In the genomic region with DNA sequence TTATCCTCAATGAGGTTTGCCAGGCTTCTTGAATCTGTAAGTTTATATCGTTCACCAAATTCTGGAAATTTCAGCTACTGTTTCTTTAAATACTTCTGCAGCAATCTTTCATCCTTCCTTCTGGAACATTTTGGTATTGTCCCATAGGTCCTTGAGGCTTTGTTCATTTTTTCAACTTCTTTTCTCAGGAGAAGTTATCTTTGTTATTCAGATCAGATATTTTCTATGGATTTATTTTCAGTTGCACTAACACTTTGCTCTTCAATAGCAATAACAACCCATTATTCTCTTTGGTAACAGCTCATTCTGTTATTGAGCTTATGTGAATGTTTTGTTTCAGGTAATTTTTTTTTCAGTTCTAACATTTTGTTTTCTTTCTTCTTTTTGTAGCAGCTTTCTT, we compare ENCODE assay signal across 21 cellular contexts.
"Had no signal": no experiment of that assay in that cellular context is flagged by ENCODE, and none has a peak within 500 bp of the region (broad histone marks: within the 10 kb centered on the region; RNA-seq: fewer than 3 reads in every experiment).

No MANE protein-coding gene starts in this region.

- DNase-seq: Kasumi-1, KG1, MM.1S, NCI-H1092 treated with DMSO at 0.1 percent for 48 hours, NCI-H1436, NCI-H187, NCI-H2029, NCI-H2081 treated with DMSO at 0.1 percent for 48 hours, NCI-H2171, NCI-H226, NCI-H446, NCI-H510A, NCI-H524 treated with DMSO at 0.1 percent for 48 hours, NCI-H69, NCI-H774, Right ventricle myocardium superior, RPMI8226, SIG-M5 had no signal

- H3K4me3 ChIP-seq: SJSA1, SK-N-MC had no signal

- FAIRE-seq: RCC 7860 had no signal

- H3K27me3 ChIP-seq: SJSA1 had no signal

- H3K27ac ChIP-seq: SJSA1, SK-N-MC had no signal
